In the genomic region with DNA sequence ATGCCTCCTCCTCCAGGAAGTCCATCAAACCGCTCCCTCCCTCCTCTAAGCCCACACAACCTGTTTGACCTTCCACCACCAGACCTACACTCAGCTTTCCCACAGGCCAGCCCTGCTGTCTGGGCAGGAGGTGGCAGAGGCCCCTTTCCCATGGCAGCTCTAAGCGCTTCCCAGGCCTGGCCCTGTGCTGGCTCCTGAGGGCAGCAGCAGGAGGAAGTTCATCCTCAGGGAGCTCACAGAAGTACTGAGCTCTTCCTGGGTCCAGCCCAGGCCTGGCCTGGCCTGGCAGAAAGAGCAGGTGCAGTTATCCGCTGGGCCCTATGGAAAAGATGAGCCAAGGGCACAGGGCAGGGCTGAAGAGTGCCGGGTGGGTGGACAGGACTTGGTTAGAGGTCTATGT, we compare ENCODE assay signal across 1 cellular context.
A peak's percentile ranks its signal among the peaks of the same experiment; 100 is the strongest.
TF ChIP-seq lines count a peak whose summit lies in the region.

No MANE protein-coding gene starts in this region.

TF ChIP-seq in K562, 482 proteins besides CTCF, POLR2A, EP300 and RAD21:
- TF ChIP-seq ZFP36 (IDR thresholded peaks at IDR 0.05; ENCODE audit: low read depth, low read length, partially characterized antibody) (peak; percentile 73), POLR2H (tag; IDR thresholded peaks at IDR 0.05; ENCODE audit: low read depth) (no peak)
